1 cellular context compared by ENCODE assay signal in the genomic region with DNA sequence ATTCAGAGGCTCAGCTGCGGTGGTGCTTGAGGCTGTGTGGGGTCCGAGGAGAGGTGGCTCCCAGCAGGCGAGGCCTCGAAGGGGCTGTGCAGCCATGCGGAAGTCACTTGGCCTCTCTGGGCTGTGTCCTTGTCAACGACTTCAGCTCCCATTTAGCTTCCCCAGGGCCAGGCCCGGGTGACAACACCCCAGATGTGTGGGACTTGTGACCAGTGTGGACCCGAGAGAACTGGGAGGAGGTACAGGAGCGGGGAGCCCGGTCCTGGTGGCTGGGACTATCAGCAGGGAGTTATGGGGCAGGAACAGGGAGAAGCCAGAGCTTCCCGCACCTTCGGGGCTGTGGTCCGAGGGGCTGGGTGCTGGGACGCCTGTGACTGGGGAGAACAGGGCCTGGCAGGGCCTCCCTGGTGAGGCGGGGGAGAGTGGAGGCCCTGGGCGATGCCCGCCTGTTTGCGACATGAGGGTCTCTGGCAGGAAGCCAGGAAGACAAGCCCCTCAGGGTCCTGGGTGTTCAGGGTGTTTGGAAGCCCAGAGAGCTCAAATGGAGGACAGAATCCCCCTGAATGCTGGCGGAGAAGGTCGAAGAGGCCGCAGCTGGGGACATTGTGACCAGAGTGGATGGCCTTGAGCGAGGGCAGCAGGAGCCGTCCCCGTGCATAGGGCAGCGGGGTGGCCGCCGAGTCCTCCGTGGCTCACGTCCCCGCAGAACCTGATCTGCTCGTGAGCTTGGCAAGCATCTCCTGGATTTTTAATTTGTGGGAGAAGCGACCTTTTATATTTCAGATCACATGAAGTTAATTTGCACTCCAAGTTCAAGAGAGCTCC.
TF ChIP-seq lines count a peak whose summit lies in the region.

No MANE protein-coding gene starts in this region.

TF ChIP-seq in H1, 55 proteins besides CTCF, POLR2A, EP300 and RAD21:
- TF ChIP-seq CHD2 (IDR thresholded peaks at IDR 0.05; ENCODE audit: low read length): no peak
- no peak for TF ChIP-seq GABPA (IDR thresholded peaks at IDR 0.05; ENCODE audit: borderline replicate concordance, insufficient read depth, low read length)
- TF ChIP-seq RNF2 (IDR thresholded peaks at IDR 0.05; ENCODE audit: borderline replicate concordance, low read depth, low read length, missing control alignments, poor library complexity, severe bottlenecking): no peak
